Comparison of ENCODE assay signal across 2 cellular contexts in genomic region chr2:102668171-102668570, GRCh38.
TF ChIP-seq lines count a peak whose summit lies in the region.

No MANE protein-coding gene starts in this region.

TF ChIP-seq in GM23338, 12 proteins besides CTCF, POLR2A, EP300 and RAD21 (continued from another document):
- TF ChIP-seq CREB1 (CRISPR knock-in tag; IDR thresholded peaks at IDR 0.05; ENCODE audit: low read depth) (no peak), NANOG (IDR thresholded peaks at IDR 0.05; ENCODE audit: borderline replicate concordance) (no peak), REST (IDR thresholded peaks at IDR 0.05; ENCODE audit: unreplicated experiment) (no peak), ZNF331 (CRISPR knock-in tag; IDR thresholded peaks at IDR 0.05; ENCODE audit: low read depth) (no peak), ZNF114 (CRISPR knock-in tag; IDR thresholded peaks at IDR 0.05) (no peak), POLR2AphosphoS5 (IDR thresholded peaks at IDR 0.05; ENCODE audit: low read depth) (no peak), STAT1 (IDR thresholded peaks at IDR 0.05; ENCODE audit: unreplicated experiment) (no peak), EZH2 (IDR thresholded peaks at IDR 0.05; ENCODE audit: low read depth, unreplicated experiment) (no peak), JUNB (IDR thresholded peaks at IDR 0.05; ENCODE audit: unreplicated experiment) (no peak)
- TF ChIP-seq, protein P1, sequence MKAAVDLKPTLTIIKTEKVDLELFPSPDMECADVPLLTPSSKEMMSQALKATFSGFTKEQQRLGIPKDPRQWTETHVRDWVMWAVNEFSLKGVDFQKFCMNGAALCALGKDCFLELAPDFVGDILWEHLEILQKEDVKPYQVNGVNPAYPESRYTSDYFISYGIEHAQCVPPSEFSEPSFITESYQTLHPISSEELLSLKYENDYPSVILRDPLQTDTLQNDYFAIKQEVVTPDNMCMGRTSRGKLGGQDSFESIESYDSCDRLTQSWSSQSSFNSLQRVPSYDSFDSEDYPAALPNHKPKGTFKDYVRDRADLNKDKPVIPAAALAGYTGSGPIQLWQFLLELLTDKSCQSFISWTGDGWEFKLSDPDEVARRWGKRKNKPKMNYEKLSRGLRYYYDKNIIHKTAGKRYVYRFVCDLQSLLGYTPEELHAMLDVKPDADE (IDR thresholded peaks at IDR 0.05) = no peak
- TF ChIP-seq, protein P2, sequence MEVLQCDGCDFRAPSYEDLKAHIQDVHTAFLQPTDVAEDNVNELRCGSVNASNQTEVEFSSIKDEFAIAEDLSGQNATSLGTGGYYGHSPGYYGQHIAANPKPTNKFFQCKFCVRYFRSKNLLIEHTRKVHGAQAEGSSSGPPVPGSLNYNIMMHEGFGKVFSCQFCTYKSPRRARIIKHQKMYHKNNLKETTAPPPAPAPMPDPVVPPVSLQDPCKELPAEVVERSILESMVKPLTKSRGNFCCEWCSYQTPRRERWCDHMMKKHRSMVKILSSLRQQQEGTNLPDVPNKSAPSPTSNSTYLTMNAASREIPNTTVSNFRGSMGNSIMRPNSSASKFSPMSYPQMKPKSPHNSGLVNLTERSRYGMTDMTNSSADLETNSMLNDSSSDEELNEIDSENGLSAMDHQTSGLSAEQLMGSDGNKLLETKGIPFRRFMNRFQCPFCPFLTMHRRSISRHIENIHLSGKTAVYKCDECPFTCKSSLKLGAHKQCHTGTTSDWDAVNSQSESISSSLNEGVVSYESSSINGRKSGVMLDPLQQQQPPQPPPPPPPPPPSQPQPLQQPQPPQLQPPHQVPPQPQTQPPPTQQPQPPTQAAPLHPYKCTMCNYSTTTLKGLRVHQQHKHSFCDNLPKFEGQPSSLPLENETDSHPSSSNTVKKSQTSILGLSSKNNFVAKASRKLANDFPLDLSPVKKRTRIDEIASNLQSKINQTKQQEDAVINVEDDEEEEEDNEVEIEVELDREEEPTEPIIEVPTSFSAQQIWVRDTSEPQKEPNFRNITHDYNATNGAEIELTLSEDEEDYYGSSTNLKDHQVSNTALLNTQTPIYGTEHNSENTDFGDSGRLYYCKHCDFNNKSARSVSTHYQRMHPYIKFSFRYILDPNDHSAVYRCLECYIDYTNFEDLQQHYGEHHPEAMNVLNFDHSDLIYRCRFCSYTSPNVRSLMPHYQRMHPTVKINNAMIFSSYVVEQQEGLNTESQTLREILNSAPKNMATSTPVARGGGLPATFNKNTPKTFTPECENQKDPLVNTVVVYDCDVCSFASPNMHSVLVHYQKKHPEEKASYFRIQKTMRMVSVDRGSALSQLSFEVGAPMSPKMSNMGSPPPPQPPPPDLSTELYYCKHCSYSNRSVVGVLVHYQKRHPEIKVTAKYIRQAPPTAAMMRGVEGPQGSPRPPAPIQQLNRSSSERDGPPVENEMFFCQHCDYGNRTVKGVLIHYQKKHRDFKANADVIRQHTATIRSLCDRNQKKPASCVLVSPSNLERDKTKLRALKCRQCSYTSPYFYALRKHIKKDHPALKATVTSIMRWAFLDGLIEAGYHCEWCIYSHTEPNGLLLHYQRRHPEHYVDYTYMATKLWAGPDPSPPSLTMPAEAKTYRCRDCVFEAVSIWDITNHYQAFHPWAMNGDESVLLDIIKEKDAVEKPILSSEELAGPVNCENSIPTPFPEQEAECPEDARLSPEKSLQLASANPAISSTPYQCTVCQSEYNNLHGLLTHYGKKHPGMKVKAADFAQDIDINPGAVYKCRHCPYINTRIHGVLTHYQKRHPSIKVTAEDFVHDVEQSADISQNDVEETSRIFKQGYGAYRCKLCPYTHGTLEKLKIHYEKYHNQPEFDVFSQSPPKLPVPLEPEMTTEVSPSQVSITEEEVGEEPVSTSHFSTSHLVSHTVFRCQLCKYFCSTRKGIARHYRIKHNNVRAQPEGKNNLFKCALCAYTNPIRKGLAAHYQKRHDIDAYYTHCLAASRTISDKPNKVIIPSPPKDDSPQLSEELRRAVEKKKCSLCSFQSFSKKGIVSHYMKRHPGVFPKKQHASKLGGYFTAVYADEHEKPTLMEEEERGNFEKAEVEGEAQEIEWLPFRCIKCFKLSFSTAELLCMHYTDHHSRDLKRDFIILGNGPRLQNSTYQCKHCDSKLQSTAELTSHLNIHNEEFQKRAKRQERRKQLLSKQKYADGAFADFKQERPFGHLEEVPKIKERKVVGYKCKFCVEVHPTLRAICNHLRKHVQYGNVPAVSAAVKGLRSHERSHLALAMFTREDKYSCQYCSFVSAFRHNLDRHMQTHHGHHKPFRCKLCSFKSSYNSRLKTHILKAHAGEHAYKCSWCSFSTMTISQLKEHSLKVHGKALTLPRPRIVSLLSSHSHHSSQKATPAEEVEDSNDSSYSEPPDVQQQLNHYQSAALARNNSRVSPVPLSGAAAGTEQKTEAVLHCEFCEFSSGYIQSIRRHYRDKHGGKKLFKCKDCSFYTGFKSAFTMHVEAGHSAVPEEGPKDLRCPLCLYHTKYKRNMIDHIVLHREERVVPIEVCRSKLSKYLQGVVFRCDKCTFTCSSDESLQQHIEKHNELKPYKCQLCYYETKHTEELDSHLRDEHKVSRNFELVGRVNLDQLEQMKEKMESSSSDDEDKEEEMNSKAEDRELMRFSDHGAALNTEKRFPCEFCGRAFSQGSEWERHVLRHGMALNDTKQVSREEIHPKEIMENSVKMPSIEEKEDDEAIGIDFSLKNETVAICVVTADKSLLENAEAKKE (CRISPR knock-in tag; IDR thresholded peaks at IDR 0.05) = no peak
TF ChIP-seq in GM23338: peak in this region for 0.

TF ChIP-seq in SK-N-SH, 30 proteins besides CTCF, POLR2A, EP300 and RAD21 (continued from another document):
- no peak for TF ChIP-seq USF1 (IDR thresholded peaks at IDR 0.05; ENCODE audit: borderline replicate concordance, low read depth)
- TF ChIP-seq YY1 (IDR thresholded peaks at IDR 0.05; ENCODE audit: low read depth) = no peak
- no peak for TF ChIP-seq TCF12 (IDR thresholded peaks at IDR 0.05)
- TF ChIP-seq TEAD4 (IDR thresholded peaks at IDR 0.05; ENCODE audit: borderline replicate concordance, insufficient read depth) = no peak
- TF ChIP-seq FOSL2 (IDR thresholded peaks at IDR 0.05; ENCODE audit: borderline replicate concordance, low read depth) = no peak
- no peak for TF ChIP-seq FOXJ3 (CRISPR knock-in tag; IDR thresholded peaks at IDR 0.05)
- TF ChIP-seq SMC3 (IDR thresholded peaks at IDR 0.05; ENCODE audit: low read depth, low read length) = no peak
- TF ChIP-seq, protein P3, sequence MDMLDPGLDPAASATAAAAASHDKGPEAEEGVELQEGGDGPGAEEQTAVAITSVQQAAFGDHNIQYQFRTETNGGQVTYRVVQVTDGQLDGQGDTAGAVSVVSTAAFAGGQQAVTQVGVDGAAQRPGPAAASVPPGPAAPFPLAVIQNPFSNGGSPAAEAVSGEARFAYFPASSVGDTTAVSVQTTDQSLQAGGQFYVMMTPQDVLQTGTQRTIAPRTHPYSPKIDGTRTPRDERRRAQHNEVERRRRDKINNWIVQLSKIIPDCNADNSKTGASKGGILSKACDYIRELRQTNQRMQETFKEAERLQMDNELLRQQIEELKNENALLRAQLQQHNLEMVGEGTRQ (IDR thresholded peaks at IDR 0.05; ENCODE audit: borderline replicate concordance, low read depth, low read length) = no peak
- TF ChIP-seq, protein P4, sequence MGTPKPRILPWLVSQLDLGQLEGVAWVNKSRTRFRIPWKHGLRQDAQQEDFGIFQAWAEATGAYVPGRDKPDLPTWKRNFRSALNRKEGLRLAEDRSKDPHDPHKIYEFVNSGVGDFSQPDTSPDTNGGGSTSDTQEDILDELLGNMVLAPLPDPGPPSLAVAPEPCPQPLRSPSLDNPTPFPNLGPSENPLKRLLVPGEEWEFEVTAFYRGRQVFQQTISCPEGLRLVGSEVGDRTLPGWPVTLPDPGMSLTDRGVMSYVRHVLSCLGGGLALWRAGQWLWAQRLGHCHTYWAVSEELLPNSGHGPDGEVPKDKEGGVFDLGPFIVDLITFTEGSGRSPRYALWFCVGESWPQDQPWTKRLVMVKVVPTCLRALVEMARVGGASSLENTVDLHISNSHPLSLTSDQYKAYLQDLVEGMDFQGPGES (IDR thresholded peaks at IDR 0.05; ENCODE audit: low read depth, low read length) = no peak
- TF ChIP-seq, protein P5, sequence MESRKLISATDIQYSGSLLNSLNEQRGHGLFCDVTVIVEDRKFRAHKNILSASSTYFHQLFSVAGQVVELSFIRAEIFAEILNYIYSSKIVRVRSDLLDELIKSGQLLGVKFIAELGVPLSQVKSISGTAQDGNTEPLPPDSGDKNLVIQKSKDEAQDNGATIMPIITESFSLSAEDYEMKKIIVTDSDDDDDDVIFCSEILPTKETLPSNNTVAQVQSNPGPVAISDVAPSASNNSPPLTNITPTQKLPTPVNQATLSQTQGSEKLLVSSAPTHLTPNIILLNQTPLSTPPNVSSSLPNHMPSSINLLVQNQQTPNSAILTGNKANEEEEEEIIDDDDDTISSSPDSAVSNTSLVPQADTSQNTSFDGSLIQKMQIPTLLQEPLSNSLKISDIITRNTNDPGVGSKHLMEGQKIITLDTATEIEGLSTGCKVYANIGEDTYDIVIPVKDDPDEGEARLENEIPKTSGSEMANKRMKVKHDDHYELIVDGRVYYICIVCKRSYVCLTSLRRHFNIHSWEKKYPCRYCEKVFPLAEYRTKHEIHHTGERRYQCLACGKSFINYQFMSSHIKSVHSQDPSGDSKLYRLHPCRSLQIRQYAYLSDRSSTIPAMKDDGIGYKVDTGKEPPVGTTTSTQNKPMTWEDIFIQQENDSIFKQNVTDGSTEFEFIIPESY (IDR thresholded peaks at IDR 0.05; ENCODE audit: borderline replicate concordance, low read depth) = no peak
- no peak for TF ChIP-seq MAX (IDR thresholded peaks at IDR 0.05; ENCODE audit: low read depth)
- TF ChIP-seq EZH2phosphoT487 (IDR thresholded peaks at IDR 0.05; ENCODE audit: borderline replicate concordance, low read depth) = no peak
- no peak for TF ChIP-seq MXI1 (IDR thresholded peaks at IDR 0.05; ENCODE audit: low read depth, low read length)
- TF ChIP-seq ELF1 (IDR thresholded peaks at IDR 0.05) = no peak
